11 cellular contexts compared by ENCODE assay signal in the genomic region with DNA sequence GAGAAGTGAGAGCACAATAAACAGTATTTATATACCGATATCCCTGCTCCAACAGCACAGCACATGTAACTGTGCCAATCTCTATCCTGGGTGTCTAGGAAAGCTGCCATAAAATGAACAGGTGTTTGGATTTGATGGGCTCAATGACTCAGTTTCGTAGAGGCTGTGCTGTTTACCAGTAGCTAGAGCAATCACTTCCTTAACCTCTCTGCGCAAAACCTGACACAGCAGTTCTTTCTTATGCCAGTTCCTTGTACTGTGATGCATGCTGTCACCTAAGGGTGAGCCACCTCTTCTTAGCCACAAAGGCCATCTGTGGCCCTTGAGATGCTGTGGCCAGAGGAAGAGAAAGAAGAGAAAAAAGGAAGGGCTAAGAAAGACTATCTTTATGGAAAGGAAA. TPM values are rescaled to one million over a fixed set of nuclear protein-coding genes. Genes with fewer than 3 reads are reported as not detected.
A peak's percentile ranks its signal among the peaks of the same experiment; 100 is the strongest.
DNase-seq lines count a peak whose midpoint lies in the region; ATAC-seq and TF ChIP-seq lines count a peak whose summit lies in the region.
"Had no signal": no experiment of that assay in that cellular context is flagged by ENCODE, and none has a peak within 500 bp of the region (broad histone marks: within the 10 kb centered on the region; RNA-seq: fewer than 3 reads in every experiment).

No MANE protein-coding gene starts in this region.

- TF ChIP-seq CTCF in GM12865 (IDR thresholded peaks at IDR 0.05; ENCODE audit: insufficient read depth, low read depth, low read length, missing control alignments), result no peak
- TF ChIP-seq CTCF in glutamatergic neuron (IDR thresholded peaks at IDR 0.05; ENCODE audit: partially characterized antibody, unreplicated experiment), result no peak

- POLR2A ChIA-PET in CD8-positive, alpha-beta memory T cell (lab: Charles Lee), result no interaction called here

- no peak overlapping the region for H3K4me3 ChIP-seq in GM12865 (ENCODE audit: low read depth, low read length)
- no peak overlapping the region for H3K4me3 ChIP-seq in CD8-positive, alpha-beta memory T cell (ENCODE audit: low read length)

- peak overlapping the region; percentile 18 for H3K27ac Mint-ChIP-seq in glutamatergic neuron (ENCODE audit: unreplicated experiment)
- peak overlapping the region in 1 of 8 donors; percentile 67 for H3K27ac Mint-ChIP-seq in CD8-positive, alpha-beta memory T cell

- DNase-seq in GM12865 (ENCODE audit: low read depth) (peak; percentile 10), MV-4-11 (lab: John Stamatoyannopoulos, UW) (peak; percentile 49), glutamatergic neuron (no peak), kidney glomerular epithelial cell (lab: John Stamatoyannopoulos, UW) (no peak), NCI-H146 (lab: John Stamatoyannopoulos, UW) (no peak)
- no peak for DNase-seq in CD8-positive, alpha-beta memory T cell
- DNase-seq: DMS79 treated with DMSO at 0.1 percent for 48 hours, foreskin fibroblast, NCI-H1417 treated with DMSO at 0.1 percent for 48 hours had no signal

- H3K9me3 ChIP-seq in CD8-positive, alpha-beta memory T cell (ENCODE audit: low read length), result no peaks in the 10 kb centered on the region

- H3K4me3 Mint-ChIP-seq in glutamatergic neuron (ENCODE audit: unreplicated experiment), result no peak overlapping the region
- H3K4me3 Mint-ChIP-seq in CD8-positive, alpha-beta memory T cell, result no peak overlapping the region

- H3K4me1 Mint-ChIP-seq in glutamatergic neuron (ENCODE audit: low read depth, unreplicated experiment), result no peaks in the 10 kb centered on the region
- peaks cover 10 to 24% (median 15%) of the 10 kb centered on the region in 3 donors for H3K4me1 Mint-ChIP-seq in CD8-positive, alpha-beta memory T cell

- ATAC-seq in GM21576 (IDR thresholded peaks at IDR 0.05; ENCODE audit: unreplicated experiment) (peak; percentile 57), SK-N-SH treated with all-trans-retinoic acid at 6 μM for 48 hours (no peak)

- H3K36me3 ChIP-seq in CD8-positive, alpha-beta memory T cell (ENCODE audit: insufficient read depth, low read length), result peaks cover 12% of the 10 kb centered on the region

- H3K27ac ChIP-seq in CD8-positive, alpha-beta memory T cell (ENCODE audit: low read depth, low read length), result no peak overlapping the region

- no peaks in the 10 kb centered on the region for H3K27me3 ChIP-seq in CD8-positive, alpha-beta memory T cell (ENCODE audit: insufficient read depth, low read length, poor library complexity, severe bottlenecking)

- CTCF ChIA-PET in CD8-positive, alpha-beta memory T cell (lab: Charles Lee), result no interaction called here

- peaks cover 1% of the 10 kb centered on the region for H3K9me3 Mint-ChIP-seq in glutamatergic neuron (ENCODE audit: unreplicated experiment)
- no peaks in the 10 kb centered on the region for H3K9me3 Mint-ChIP-seq in CD8-positive, alpha-beta memory T cell

- no peaks in the 10 kb centered on the region for H3K4me1 ChIP-seq in CD8-positive, alpha-beta memory T cell (ENCODE audit: insufficient read depth, low read length)

- H3K36me3 Mint-ChIP-seq in glutamatergic neuron (ENCODE audit: unreplicated experiment), result no peaks in the 10 kb centered on the region
- H3K36me3 Mint-ChIP-seq in CD8-positive, alpha-beta memory T cell, result peaks cover 28 to 67% (median 33%) of the 10 kb centered on the region in 3 donors

- H3K27me3 Mint-ChIP-seq in glutamatergic neuron (ENCODE audit: unreplicated experiment), result no peaks in the 10 kb centered on the region
- no peaks in the 10 kb centered on the region for H3K27me3 Mint-ChIP-seq in CD8-positive, alpha-beta memory T cell

TF ChIP-seq in SK-N-SH treated with all-trans-retinoic acid at 6 μM for 48 hours, 23 proteins besides CTCF, POLR2A, EP300 and RAD21:
- TF ChIP-seq ZFP30 (CRISPR knock-in tag; IDR thresholded peaks at IDR 0.05) (no peak), BACH2 (CRISPR knock-in tag; IDR thresholded peaks at IDR 0.05; ENCODE audit: borderline replicate concordance) (no peak), ZNF8 (CRISPR knock-in tag; IDR thresholded peaks at IDR 0.05) (no peak), RARB (CRISPR knock-in tag; IDR thresholded peaks at IDR 0.05) (no peak)

RNA-seq across cellular contexts. Expression of a gene that starts 59.3 kb away (rescaled TPM):
- 42.6 TPM for total RNA-seq in glutamatergic neuron (ENCODE audit: unreplicated experiment)
- 10 to 100 TPM; 13.4 to 15.0 TPM for total RNA-seq in CD8-positive, alpha-beta memory T cell
- 8.1 TPM for polyA plus RNA-seq in CD8-positive, alpha-beta memory T cell

Comparison
In these comparisons a context has a peak if more than half of its experiments do, and no peak if none do; other contexts are left out.
1. DNase-seq: peak in GM12865 (single experiment) and MV-4-11 (single experiment); none in glutamatergic neuron (single experiment), kidney glomerular epithelial cell (single experiment), NCI-H146 (single experiment) and CD8-positive, alpha-beta memory T cell (0 of 5).